Comparison of ENCODE assay signal across 3 cellular contexts in genomic region chr16:77364770-77365169, GRCh38.
"Had no signal": no experiment of that assay in that cellular context is flagged by ENCODE, and none has a peak within 500 bp of the region (broad histone marks: within the 10 kb centered on the region; RNA-seq: fewer than 3 reads in every experiment).

No MANE protein-coding gene starts in this region.

- DNase-seq: GDM1, GF-D8 had no signal

- ATAC-seq: GM12878 had no signal

- H3K4me3 ChIP-seq: GM12878 had no signal
